1 cellular context compared by ENCODE assay signal in genomic region chr10:47420305-47421056, GRCh38.
TF ChIP-seq lines count a peak whose summit lies in the region.

No MANE protein-coding gene starts in this region.

TF ChIP-seq in H1, 55 proteins besides CTCF, POLR2A, EP300 and RAD21:
- no peak for TF ChIP-seq BRCA1 (IDR thresholded peaks at IDR 0.05; ENCODE audit: low read depth, low read length)
- TF ChIP-seq GABPA (IDR thresholded peaks at IDR 0.05; ENCODE audit: borderline replicate concordance, insufficient read depth, low read length) = no peak
- TF ChIP-seq HDAC6 (IDR thresholded peaks at IDR 0.05; ENCODE audit: low read depth, low read length) = no peak
- no peak for TF ChIP-seq EGR1 (IDR thresholded peaks at IDR 0.05; ENCODE audit: borderline replicate concordance, low read depth, low read length)
- no peak for TF ChIP-seq SAP30 (IDR thresholded peaks at IDR 0.05; ENCODE audit: insufficient read depth, insufficient replicate concordance, low read length)
- TF ChIP-seq CBX8 (IDR thresholded peaks at IDR 0.05; ENCODE audit: borderline replicate concordance, low read depth, low read length) = no peak
- TF ChIP-seq KDM4A (IDR thresholded peaks at IDR 0.05; ENCODE audit: low read depth, low read length, severe bottlenecking) = no peak
- no peak for TF ChIP-seq MAX (IDR thresholded peaks at IDR 0.05)
